In genomic region chrX:46737462-46737861, GRCh38 we compare ENCODE assay signal across 26 cellular contexts. TPM values are rescaled to one million over a fixed set of nuclear protein-coding genes. Genes with fewer than 3 reads are reported as not detected.
DNase-seq lines count a peak whose midpoint lies in the region; ATAC-seq, FAIRE-seq and TF ChIP-seq lines count a peak whose summit lies in the region.
"Had no signal": no experiment of that assay in that cellular context is flagged by ENCODE, and none has a peak within 500 bp of the region (broad histone marks: within the 10 kb centered on the region; RNA-seq: fewer than 3 reads in every experiment).

No MANE protein-coding gene starts in this region.

- no peak overlapping the region for H3K4me3 ChIP-seq in AG04450 (ENCODE audit: low read depth, low read length)
- no peak overlapping the region for H3K4me3 ChIP-seq in body of pancreas
- H3K4me3 ChIP-seq in fibroblast of mammary gland (ENCODE audit: control insufficient read depth, low read depth, low read length) = no peak overlapping the region
- no peak overlapping the region for H3K4me3 ChIP-seq in OCI-LY7 (ENCODE audit: low read depth, low read length, poor library complexity, severe bottlenecking)
- no peak overlapping the region for H3K4me3 ChIP-seq in tibial artery
- H3K4me3 ChIP-seq: GM23338, heart right ventricle, SK-N-MC, skin epidermis had no signal

- no peak for FAIRE-seq in frontal cortex (lab: Jason Lieb, UNC)
- FAIRE-seq: HTR-8/SVneo, urothelium cell line had no signal

- POLR2A ChIA-PET in AG04450 (lab: Yijun Ruan, JAX) (no interaction called here), OCI-LY7 (lab: Charles Lee) (no interaction called here)

- CTCF ChIA-PET in AG04450 (lab: Charles Lee) = no interaction called here
- CTCF ChIA-PET in OCI-LY7 (lab: Charles Lee; ENCODE audit: unreplicated experiment) = no interaction called here

- TF ChIP-seq CTCF in AG04450 (IDR thresholded peaks at IDR 0.05; ENCODE audit: low read depth, low read length) = no peak
- no peak for TF ChIP-seq CTCF in body of pancreas (IDR thresholded peaks at IDR 0.05)
- TF ChIP-seq CTCF in fibroblast of mammary gland (conservative IDR thresholded peaks at IDR 0.05; ENCODE audit: control insufficient read depth, insufficient read depth, low read depth, low read length) = no peak
- TF ChIP-seq CTCF in OCI-LY7 (conservative IDR thresholded peaks at IDR 0.05; ENCODE audit: low read length) = no peak
- TF ChIP-seq CTCF in tibial artery (IDR thresholded peaks at IDR 0.05) = no peak

- no peaks in the 10 kb centered on the region; the same call in 1 of the 2 replicates for H3K9me3 ChIP-seq in AG04450 (ENCODE audit: control insufficient read depth, insufficient read depth, low read length)
- no peaks in the 10 kb centered on the region for H3K9me3 ChIP-seq in body of pancreas
- H3K9me3 ChIP-seq in OCI-LY7 (ENCODE audit: low read length) = peaks cover 35% of the 10 kb centered on the region; the same call in 1 of the 2 replicates
- peaks cover 0 to 19% (median 16%) of the 10 kb centered on the region in 3 donors for H3K9me3 ChIP-seq in tibial artery

- H3K27me3 ChIP-seq in AG04450 (ENCODE audit: control insufficient read depth, insufficient read depth, low read length) (no peaks in the 10 kb centered on the region), body of pancreas (no peaks in the 10 kb centered on the region), tibial artery (no peaks in the 10 kb centered on the region)

- ATAC-seq in body of pancreas = peak; percentile 52
- ATAC-seq: activated CD8-positive, alpha-beta T cell treated with anti-CD3 and anti-CD28 coated beads for 36 hours; GM23338; heart right ventricle; left colon; stimulated activated effector memory CD8-positive, alpha-beta T cell treated with anti-CD3 and anti-CD28 coated beads, Interleukin-12 subunit alpha, Interleukin-12 subunit beta, amount 100 ng/mL, for 72 hours had no signal

- H3K4me1 ChIP-seq in body of pancreas = no peaks in the 10 kb centered on the region
- peaks cover 2% of the 10 kb centered on the region for H3K4me1 ChIP-seq in OCI-LY7 (ENCODE audit: insufficient read depth, low read length, poor library complexity, severe bottlenecking)
- no peaks in the 10 kb centered on the region for H3K4me1 ChIP-seq in tibial artery
- H3K4me1 ChIP-seq: heart right ventricle had no signal

- no peak for DNase-seq in AG04450 (ENCODE audit: low read depth, low spot score)
- DNase-seq in GM04503 (ENCODE audit: low read depth) = peak; percentile 51
- DNase-seq in body of pancreas = no peak
- DNase-seq in fibroblast of mammary gland (ENCODE audit: low read depth) = peak; percentile 36
- no peak for DNase-seq in NCI-H187 treated with DMSO at 0.1 percent for 48 hours (lab: John Stamatoyannopoulos, UW)
- DNase-seq in OCI-LY7 (ENCODE audit: low spot score) = no peak
- no peak for DNase-seq in frontal cortex (ENCODE audit: low spot score in 2 of 2)
- no peak for DNase-seq in tibial artery
- DNase-seq: activated CD4-positive, alpha-beta T cell treated with anti-CD3 and anti-CD28 coated beads for 1 hour; activated CD8-positive, alpha-beta T cell treated with anti-CD3 and anti-CD28 coated beads for 36 hours; activated effector memory CD4-positive, alpha-beta T cell treated with Interleukin-2 at 50 U/mL for 16 hours; activated naive CD8-positive, alpha-beta T cell treated with anti-CD3 and anti-CD28 coated beads, Interleukin-2, amount 10 ng/mL, durations not matched to agents 7 days and 5 days; heart right ventricle; left colon; NCI-H1048; NCI-H187; NCI-H748 treated with DMSO at 0.1 percent for 48 hours had no signal

- no peak overlapping the region for H2AFZ ChIP-seq in OCI-LY7 (ENCODE audit: low read length)
- H2AFZ ChIP-seq: GM23338 had no signal

- H3K4me2 ChIP-seq in OCI-LY7 (ENCODE audit: low read length) = no peak overlapping the region
- H3K4me2 ChIP-seq: GM23338, KMS-11 had no signal

- H3K36me3 ChIP-seq in body of pancreas (replicated peaks in 1 of 2; ENCODE audit: insufficient read depth in 1 of 2, low read depth in 2 of 2) = no peaks in the 10 kb centered on the region
- peaks cover 40% of the 10 kb centered on the region for H3K36me3 ChIP-seq in OCI-LY7 (ENCODE audit: insufficient read depth, low read length)
- no peaks in the 10 kb centered on the region for H3K36me3 ChIP-seq in tibial artery
- H3K36me3 ChIP-seq: heart right ventricle had no signal

- intact Hi-C loops in body of pancreas (cut with DNase I) = no loop called here
- intact Hi-C loops in OCI-LY7 (cut with micrococcal nuclease; ENCODE audit: unreplicated experiment) = no loop called here
- intact Hi-C loops in tibial artery (cut with DNase I; ENCODE audit: low total_unique reads) = no loop called here

- TF ChIP-seq POLR2A in body of pancreas (IDR thresholded peaks at IDR 0.05) = no peak

- H3K27ac ChIP-seq in AG04450 (ENCODE audit: low read depth, low read length) = peak overlapping the region; percentile 31
- peak overlapping the region in 2 of 4 donors; percentile 0 to 40 for H3K27ac ChIP-seq in body of pancreas
- no peak overlapping the region for H3K27ac ChIP-seq in OCI-LY7 (ENCODE audit: low read depth, low read length, poor library complexity, severe bottlenecking)
- no peak overlapping the region for H3K27ac ChIP-seq in tibial artery
- H3K27ac ChIP-seq: C4-2B, heart right ventricle, KMS-11, RWPE1, SK-N-MC, skin epidermis had no signal

- H3K79me2 ChIP-seq in OCI-LY7 (ENCODE audit: insufficient read depth, low read depth, low read length) = peaks cover 68% of the 10 kb centered on the region

- no peaks in the 10 kb centered on the region for H4K20me1 ChIP-seq in OCI-LY7 (ENCODE audit: insufficient read depth, low read length)

- H3K9me2 ChIP-seq in OCI-LY7 (ENCODE audit: insufficient read depth, low read length) = no peaks in the 10 kb centered on the region

- WGBS in body of pancreas, 2 donors = 48 to 50% methylated on average over 1 to 2 of the region's 2 CpGs

- no TSS peak for BruUV-seq in OCI-LY7 (replicated peaks; lab: Mats Ljungman, UMichigan)

RNA-seq across cellular contexts. Expression of gene SLC9A7, which starts 21.5 kb away (rescaled TPM):
- polyA plus RNA-seq in AG04450 (2011; rRNA removed) = 15.3 and 16.3 TPM in 2 replicates
- 55.0 and 70.3 TPM in 2 replicates for polyA minus RNA-seq in AG04450 (2011; rRNA and poly(A)+ RNA removed)
- 1 to 10 TPM; 6.2 to 7.6 TPM for total RNA-seq in body of pancreas
- total RNA-seq in OCI-LY7 (2014; rRNA removed; shearing (Covaris generic)) = 34.2 and 40.5 TPM in 2 replicates
- 58.5 and 59.6 TPM in 2 replicates for total RNA-seq in OCI-LY7 (2022)
- 30.6 TPM for total RNA-seq in frontal cortex

Comparison
In these comparisons a context has a peak if more than half of its experiments do, and no peak if none do; other contexts are left out.
1. DNase-seq: peak in GM04503 (single experiment) and fibroblast of mammary gland (single experiment); none in AG04450 (single experiment), body of pancreas (0 of 4), NCI-H187 treated with DMSO at 0.1 percent for 48 hours (single experiment), OCI-LY7 (single experiment), frontal cortex (0 of 2) and tibial artery (0 of 2).